In genomic region chr22:38180841-38181452, GRCh38 we compare ENCODE assay signal across 7 cellular contexts. TPM values are rescaled to one million over a fixed set of nuclear protein-coding genes. Genes with fewer than 3 reads are reported as not detected.
A peak's percentile ranks its signal among the peaks of the same experiment; 100 is the strongest.
DNase-seq lines count a peak whose midpoint lies in the region; ATAC-seq and TF ChIP-seq lines count a peak whose summit lies in the region.

No MANE protein-coding gene starts in this region.

- no peaks in the 10 kb centered on the region for H3K27me3 Mint-ChIP-seq in activated naive CD8-positive, alpha-beta T cell

- peak overlapping the region; percentile 91 for H3K27ac Mint-ChIP-seq in activated naive CD8-positive, alpha-beta T cell

- H3K36me3 ChIP-seq in Karpas-422 (ENCODE audit: insufficient read depth, low read length), result no peaks in the 10 kb centered on the region
- H3K36me3 ChIP-seq in right atrium auricular region, result no peaks in the 10 kb centered on the region
- no peaks in the 10 kb centered on the region for H3K36me3 ChIP-seq in sigmoid colon

- no peaks in the 10 kb centered on the region for H3K27me3 ChIP-seq in Karpas-422 (ENCODE audit: low read length)
- H3K27me3 ChIP-seq in right atrium auricular region, result no peaks in the 10 kb centered on the region
- H3K27me3 ChIP-seq in sigmoid colon, result no peaks in the 10 kb centered on the region

- H3K4me1 Mint-ChIP-seq in activated naive CD8-positive, alpha-beta T cell (ENCODE audit: low read depth), result peaks cover 32% of the 10 kb centered on the region

- peak overlapping the region; percentile 92 for H3K4me3 Mint-ChIP-seq in activated naive CD8-positive, alpha-beta T cell

- no peaks in the 10 kb centered on the region for H3K9me2 ChIP-seq in Karpas-422 (replicated peaks; ENCODE audit: insufficient read depth, low read length)

- peaks cover 11% of the 10 kb centered on the region for H3K79me2 ChIP-seq in Karpas-422 (ENCODE audit: low read length)

- no peaks in the 10 kb centered on the region for H3K9me3 Mint-ChIP-seq in activated naive CD8-positive, alpha-beta T cell (ENCODE audit: low read depth)

- H4K20me1 ChIP-seq in Karpas-422 (ENCODE audit: insufficient read depth, low read depth, low read length), result no peaks in the 10 kb centered on the region

- DNase-seq in Karpas-422 (peak; percentile 68), right atrium auricular region (ENCODE audit: low spot score) (no peak), sigmoid colon (no peak)

- H3K9me3 ChIP-seq in Karpas-422 (ENCODE audit: low read length) (no peaks in the 10 kb centered on the region), right atrium auricular region (no peaks in the 10 kb centered on the region), sigmoid colon (no peaks in the 10 kb centered on the region)

- intact Hi-C loops in sigmoid colon (cut with DNase I), result loop anchor here (2.0 to 10.0 kb wide), 2 partner anchors 138 to 336 kb away; partner anchors contain the start of genes ANKRD54 and EIF3L

- WGBS in sigmoid colon, 2 donors, result 2 to 11% methylated on average over 14 of the region's 14 CpGs

- peak overlapping the region; percentile 81 for H3K4me3 ChIP-seq in Karpas-422 (ENCODE audit: low read length)
- peak overlapping the region; percentile 41 to 65 for H3K4me3 ChIP-seq in right atrium auricular region
- peak overlapping the region; percentile 36 to 64 (median 58) for H3K4me3 ChIP-seq in sigmoid colon

- TF ChIP-seq CTCF in right atrium auricular region (IDR thresholded peaks at IDR 0.05) (no peak), sigmoid colon (IDR thresholded peaks at IDR 0.05) (no peak)

- no peak for TF ChIP-seq POLR2A in sigmoid colon (IDR thresholded peaks at IDR 0.05)

- no peak overlapping the region for H2AFZ ChIP-seq in Karpas-422 (ENCODE audit: low read length)

- peak overlapping the region; percentile 79 for H3K4me2 ChIP-seq in Karpas-422 (ENCODE audit: low read depth, low read length, poor library complexity, severe bottlenecking)

- ATAC-seq in GM18502 (IDR thresholded peaks at IDR 0.05; ENCODE audit: poor library complexity, unreplicated experiment), result peak; percentile 33
- no peak for ATAC-seq in HG03571 (IDR thresholded peaks at IDR 0.05; ENCODE audit: unreplicated experiment)
- ATAC-seq in HG02610 (IDR thresholded peaks at IDR 0.05; ENCODE audit: unreplicated experiment), result no peak

- H3K36me3 Mint-ChIP-seq in activated naive CD8-positive, alpha-beta T cell, result no peaks in the 10 kb centered on the region

- H3K27ac ChIP-seq in Karpas-422 (ENCODE audit: low read length) (peak overlapping the region; percentile 86), right atrium auricular region (peak overlapping the region; percentile 83 to 97), sigmoid colon (peak overlapping the region; percentile 79 to 92 (median 87))

- TF ChIP-seq EP300 in sigmoid colon (IDR thresholded peaks at IDR 0.05), result peak in 1 of 4 donors; percentile 26

- H3K4me1 ChIP-seq in Karpas-422 (ENCODE audit: low read length) (peaks cover 20% of the 10 kb centered on the region), right atrium auricular region (peaks cover 0 to 34% of the 10 kb centered on the region in 2 donors), sigmoid colon (peaks cover 0 to 37% (median 29%) of the 10 kb centered on the region in 4 donors)

- H3K9ac ChIP-seq in Karpas-422 (ENCODE audit: low read length), result peak overlapping the region; percentile 90

RNA-seq across cellular contexts. Expression of gene PLA2G6, which starts 0.7 kb away (rescaled TPM):
- total RNA-seq in Karpas-422 (2014; rRNA removed; shearing (Covaris generic); ENCODE audit: low replicate concordance), result 76.6 and 88.0 TPM in 2 replicates
- total RNA-seq in right atrium auricular region, result 10 to 100 TPM in 1 of 2 donors, 1 to 10 TPM in 1; 9.0 to 15.6 TPM
- 10 to 100 TPM; 10.7 to 36.2 (median 26.5) TPM for total RNA-seq in sigmoid colon
- polyA plus RNA-seq in sigmoid colon, result 10 to 100 TPM in 1 of 3 donors, 1 to 10 TPM in 2; 6.6 to 21.1 (median 8.6) TPM

RNA-seq across cellular contexts. Expression of gene MAFF, which starts 20.8 kb away (rescaled TPM):
- total RNA-seq in Karpas-422 (2014; rRNA removed; shearing (Covaris generic); ENCODE audit: low replicate concordance), result 2.9 and 9.0 TPM in 2 replicates
- 10 to 100 TPM; 24.8 to 43.5 TPM for total RNA-seq in right atrium auricular region
- total RNA-seq in sigmoid colon, result 100 to 1,000 TPM in 1 of 4 donors, 10 to 100 TPM in 3; 15.3 to 104 (median 26.1) TPM
- polyA plus RNA-seq in sigmoid colon, result 10 to 100 TPM; 18.5 to 41.4 (median 35.4) TPM
